Comparison of ENCODE assay signal across 12 cellular contexts in the genomic region with DNA sequence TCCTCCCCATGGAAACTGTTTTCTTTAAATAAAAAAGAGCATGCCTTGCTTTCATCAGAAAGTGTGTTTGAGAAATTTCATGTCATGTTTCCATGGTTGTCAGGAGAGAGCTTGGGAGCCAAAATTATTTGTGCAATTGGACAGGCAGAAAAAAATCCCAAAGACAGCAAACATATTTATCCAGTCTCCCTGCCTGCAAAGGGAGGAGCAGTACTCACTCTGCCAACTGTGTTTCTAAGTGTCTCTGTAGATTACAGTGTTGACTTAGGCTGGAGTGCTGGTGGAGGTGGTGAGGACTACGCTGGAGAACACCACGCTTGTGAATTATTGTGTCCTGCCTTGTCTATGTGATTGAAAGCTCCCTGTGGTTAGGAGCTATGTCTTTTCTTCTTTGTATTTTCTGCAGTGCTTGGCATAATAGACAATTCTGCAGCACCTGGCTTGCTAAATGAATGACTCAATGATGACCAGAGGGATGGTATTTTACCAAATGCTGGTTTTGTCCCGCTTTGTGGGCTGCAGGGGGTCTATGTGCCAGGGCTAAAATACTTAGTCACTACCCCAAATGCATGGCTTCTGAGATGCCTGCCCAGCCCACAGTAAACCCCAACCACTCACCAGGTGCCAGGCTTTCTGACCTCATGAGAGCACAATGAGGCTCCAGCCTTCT. TPM values are rescaled to one million over a fixed set of nuclear protein-coding genes. Genes with fewer than 3 reads are reported as not detected.
DNase-seq lines count a peak whose midpoint lies in the region; ATAC-seq and TF ChIP-seq lines count a peak whose summit lies in the region.
"Had no signal": no experiment of that assay in that cellular context is flagged by ENCODE, and none has a peak within 500 bp of the region (broad histone marks: within the 10 kb centered on the region; RNA-seq: fewer than 3 reads in every experiment).

No MANE protein-coding gene starts in this region.

- 0 out of 2 replicates have a peak, but pooled peaks cover 5% of the 10 kb centered on the region for H3K36me3 ChIP-seq in GM23248 (ENCODE audit: low read depth)
- H3K36me3 ChIP-seq in SJCRH30 = no peaks in the 10 kb centered on the region
- H3K36me3 ChIP-seq in heart left ventricle = peaks cover 0 to 10% (median 0%) of the 10 kb centered on the region in 9 donors
- no peaks in the 10 kb centered on the region for H3K36me3 ChIP-seq in rectal smooth muscle tissue (ENCODE audit: control insufficient read depth, insufficient read depth, low read length)
- H3K36me3 ChIP-seq in spleen = no peaks in the 10 kb centered on the region
- H3K36me3 ChIP-seq: BLaER1 treated with 17β-estradiol and CSF1 and Interleukin-3, amounts not matched to agents 10 nM and 100 nM had no signal

- H3K4me2 ChIP-seq in GM23248 (ENCODE audit: unreplicated experiment) = no peak overlapping the region
- H3K4me2 ChIP-seq: BLaER1 treated with 17β-estradiol and CSF1 and Interleukin-3, amounts not matched to agents 10 nM and 100 nM had no signal

- no peaks in the 10 kb centered on the region for H3K9me2 ChIP-seq in GM23248 (ENCODE audit: insufficient read depth)

- no peak for TF ChIP-seq POLR2A in heart left ventricle (IDR thresholded peaks at IDR 0.05)
- TF ChIP-seq POLR2A in spleen (IDR thresholded peaks at IDR 0.05) = no peak

- 63 to 65% methylated on average over 3 of the region's 3 CpGs for WGBS in GM23248 (ENCODE audit: low coverage in 1 of 2, low lambda C conversion rate in 2 of 2, missing lambda C conversion rate in 2 of 2), 2 experiments
- WGBS in heart left ventricle, 4 donors = 58 to 84% (median 74%) methylated on average over 3 of the region's 3 CpGs
- 81 to 90% (median 82%) methylated on average over 3 of the region's 3 CpGs for WGBS in spleen, 5 donors

- H3K4me3 Mint-ChIP-seq in activated naive CD4-positive, alpha-beta T cell treated with anti-CD3 and anti-CD28 coated beads for 36 hours = no peak overlapping the region
- H3K4me3 Mint-ChIP-seq: neural crest cell had no signal

- H3K9ac ChIP-seq in GM23248 (no peak overlapping the region; the same call in 1 of the 2 replicates), rectal smooth muscle tissue (ENCODE audit: low read length) (no peak overlapping the region)
- H3K9ac ChIP-seq: BLaER1 treated with 17β-estradiol and CSF1 and Interleukin-3, amounts not matched to agents 10 nM and 100 nM had no signal

- H3K27me3 ChIP-seq in GM23248 (replicated peaks; ENCODE audit: insufficient read depth) (no peaks in the 10 kb centered on the region), SJCRH30 (no peaks in the 10 kb centered on the region), heart left ventricle (no peaks in the 10 kb centered on the region), rectal smooth muscle tissue (ENCODE audit: control insufficient read depth, insufficient read depth, low read length) (no peaks in the 10 kb centered on the region), spleen (replicated peaks in 1 of 7) (peaks cover 0 to 14% (median 0%) of the 10 kb centered on the region in 7 donors)
- H3K27me3 ChIP-seq: BLaER1 treated with 17β-estradiol and CSF1 and Interleukin-3, amounts not matched to agents 10 nM and 100 nM had no signal

- H3F3A ChIP-seq in GM23248 (ENCODE audit: insufficient read depth) = peaks cover 9% of the 10 kb centered on the region

- in situ Hi-C loops in GM23248 (cut with MboI) = no loop called here

- no peaks in the 10 kb centered on the region for H3K27me3 Mint-ChIP-seq in activated naive CD4-positive, alpha-beta T cell treated with anti-CD3 and anti-CD28 coated beads for 36 hours (ENCODE audit: low read depth)

- TF ChIP-seq CTCF in heart left ventricle (IDR thresholded peaks at IDR 0.05) = no peak
- TF ChIP-seq CTCF in spleen (IDR thresholded peaks at IDR 0.05 in 8 of 11, conservative IDR thresholded peaks at IDR 0.05 in 3 of 11) = no peak

- peak; percentile 44 for DNase-seq in GM23248
- DNase-seq in SJCRH30 = peak in 1 of 2 experiments; percentile 42
- no peak for DNase-seq in heart left ventricle
- no peak for DNase-seq in activated naive CD4-positive, alpha-beta T cell treated with anti-CD3 and anti-CD28 coated beads for 36 hours
- no peak for DNase-seq in NCI-H2196 (lab: John Stamatoyannopoulos, UW; ENCODE audit: unreplicated experiment)
- DNase-seq in spleen = no peak
- DNase-seq in NCI-H526 (lab: John Stamatoyannopoulos, UW) = no peak
- DNase-seq: activated T-cell treated with anti-CD3 and anti-CD28 coated beads, Interleukin-2, amount 50 U/mL, for 1 hour; hippocampal formation had no signal

- H2AFZ ChIP-seq in GM23248 = no peak overlapping the region

- H3K27ac Mint-ChIP-seq in activated naive CD4-positive, alpha-beta T cell treated with anti-CD3 and anti-CD28 coated beads for 36 hours = no peak overlapping the region

- intact Hi-C loops in heart left ventricle (cut with DNase I) (no loop called here), spleen (cut with DNase I; ENCODE audit: low total_unique reads) (no loop called here)
- intact Hi-C loops in activated naive CD4-positive, alpha-beta T cell treated with anti-CD3 and anti-CD28 coated beads for 36 hours (cut with micrococcal nuclease) = no loop called here

- no peak overlapping the region for H3K4me3 ChIP-seq in GM23248
- H3K4me3 ChIP-seq in SJCRH30 = no peak overlapping the region
- no peak overlapping the region for H3K4me3 ChIP-seq in heart left ventricle
- H3K4me3 ChIP-seq in rectal smooth muscle tissue (ENCODE audit: low read length) = no peak overlapping the region
- H3K4me3 ChIP-seq in spleen = no peak overlapping the region
- H3K4me3 ChIP-seq: BLaER1 treated with 17β-estradiol and CSF1 and Interleukin-3, amounts not matched to agents 10 nM and 100 nM had no signal

- H3K9me3 ChIP-seq in GM23248 (ENCODE audit: low read depth) = no peaks in the 10 kb centered on the region
- no peaks in the 10 kb centered on the region for H3K9me3 ChIP-seq in SJCRH30 (replicated peaks)
- no peaks in the 10 kb centered on the region for H3K9me3 ChIP-seq in heart left ventricle
- H3K9me3 ChIP-seq in spleen = no peaks in the 10 kb centered on the region
- H3K9me3 ChIP-seq: BLaER1 treated with 17β-estradiol and CSF1 and Interleukin-3, amounts not matched to agents 10 nM and 100 nM had no signal

- CTCF ChIA-PET in activated naive CD4-positive, alpha-beta T cell treated with anti-CD3 and anti-CD28 coated beads for 36 hours (lab: Charles Lee) = no interaction called here

- peak; percentile 68 to 92 (median 83) for ATAC-seq in heart left ventricle

- H4K20me1 ChIP-seq in GM23248 (ENCODE audit: insufficient read depth) = no peaks in the 10 kb centered on the region
- H4K20me1 ChIP-seq: BLaER1 treated with 17β-estradiol and CSF1 and Interleukin-3, amounts not matched to agents 10 nM and 100 nM had no signal

- H3K4me1 Mint-ChIP-seq in activated naive CD4-positive, alpha-beta T cell treated with anti-CD3 and anti-CD28 coated beads for 36 hours (ENCODE audit: low read depth) = no peaks in the 10 kb centered on the region

- no peaks in the 10 kb centered on the region for H3K9me3 Mint-ChIP-seq in activated naive CD4-positive, alpha-beta T cell treated with anti-CD3 and anti-CD28 coated beads for 36 hours
- H3K9me3 Mint-ChIP-seq: neural crest cell had no signal

- no peaks in the 10 kb centered on the region for H3K36me3 Mint-ChIP-seq in activated naive CD4-positive, alpha-beta T cell treated with anti-CD3 and anti-CD28 coated beads for 36 hours (ENCODE audit: low read depth)

- H3K79me2 ChIP-seq in GM23248 (ENCODE audit: insufficient read depth) = no peaks in the 10 kb centered on the region

- H3K4me1 ChIP-seq in GM23248 (ENCODE audit: insufficient read depth) (peaks cover 19% of the 10 kb centered on the region), SJCRH30 (peaks cover 52% of the 10 kb centered on the region), heart left ventricle (peaks cover 0 to 30% (median 5%) of the 10 kb centered on the region in 12 donors), rectal smooth muscle tissue (ENCODE audit: control insufficient read depth, insufficient read depth, low read length) (peaks cover 13% of the 10 kb centered on the region), spleen (no peaks in the 10 kb centered on the region)
- H3K4me1 ChIP-seq: BLaER1 treated with 17β-estradiol and CSF1 and Interleukin-3, amounts not matched to agents 10 nM and 100 nM had no signal

- H3K27ac ChIP-seq in GM23248 (peak overlapping the region; percentile 50), SJCRH30 (peak overlapping the region; percentile 26; the same call in 1 of the 2 replicates), heart left ventricle (peak overlapping the region in 10 of 12 donors; percentile 43 to 87 (median 60)), rectal smooth muscle tissue (ENCODE audit: low read depth, low read length) (peak overlapping the region; percentile 16), spleen (peak overlapping the region in 3 of 8 donors; percentile 21 to 58 (median 37))
- H3K27ac ChIP-seq: BLaER1 treated with 17β-estradiol and CSF1 and Interleukin-3, amounts not matched to agents 10 nM and 100 nM had no signal

RNA-seq across cellular contexts. Expression of a gene that starts 50.8 kb away (rescaled TPM):
- total RNA-seq in GM23248 (2014; rRNA removed; shearing (Covaris generic)) = 16.8 and 18.4 TPM in 2 replicates
- polyA plus RNA-seq in GM23248 (2016; fragmentation: Nextera tagmentation; extraction: Ambion mirVana) = 20.8 and 21.6 TPM in 2 replicates
- 13.4 and 15.3 TPM in 2 replicates for total RNA-seq in SJCRH30 (2014; rRNA removed; shearing (Covaris generic))
- 10 to 100 TPM in 1 of 9 donors, 1 to 10 TPM in 8; 3.1 to 12.2 (median 6.0) TPM for total RNA-seq in heart left ventricle
- polyA plus RNA-seq in heart left ventricle = 1 to 10 TPM; 1.9 to 2.0 TPM
- total RNA-seq in activated naive CD4-positive, alpha-beta T cell treated with anti-CD3 and anti-CD28 coated beads for 36 hours = under 1 TPM in 1 of 2 experiments, not detected in 1; 0.29 TPM
- 10 to 100 TPM in 6 of 7 donors, 1 to 10 TPM in 1; 8.8 to 21.9 (median 16.6) TPM for total RNA-seq in spleen
- 1 to 10 TPM; 1.5 to 1.7 (median 1.6) TPM for polyA plus RNA-seq in spleen
